ENCODE assay signal across 12 cellular contexts in genomic region chr2:25367296-25367695, GRCh38. TPM values are rescaled to one million over a fixed set of nuclear protein-coding genes. Genes with fewer than 3 reads are reported as not detected.
DNase-seq lines count a peak whose midpoint lies in the region; ATAC-seq and TF ChIP-seq lines count a peak whose summit lies in the region.
"Had no signal": no experiment of that assay in that cellular context is flagged by ENCODE, and none has a peak within 500 bp of the region (broad histone marks: within the 10 kb centered on the region; RNA-seq: fewer than 3 reads in every experiment).

No MANE protein-coding gene starts in this region.

- no peaks in the 10 kb centered on the region for H3K9me3 Mint-ChIP-seq in chondrocyte (ENCODE audit: low read depth)
- H3K9me3 Mint-ChIP-seq: CD8-positive, alpha-beta T cell had no signal

- intact Hi-C loops in posterior vena cava (cut with DNase I) = loop anchor here in 1 of 2 donors (10.0 kb wide), 1 partner anchor 158 kb away; no protein-coding TSS in a partner anchor

- no peak for ATAC-seq in GM18858 (IDR thresholded peaks at IDR 0.05; ENCODE audit: unreplicated experiment)
- ATAC-seq: CD8-positive, alpha-beta T cell had no signal

- no peaks in the 10 kb centered on the region for H3K27me3 Mint-ChIP-seq in chondrocyte (ENCODE audit: low read depth)
- H3K27me3 Mint-ChIP-seq: B cell had no signal

- peaks cover 3% of the 10 kb centered on the region for H3K4me1 Mint-ChIP-seq in chondrocyte (ENCODE audit: low read depth)

- H3K36me3 Mint-ChIP-seq in chondrocyte (ENCODE audit: low read depth) = no peaks in the 10 kb centered on the region

- no peak overlapping the region for H3K27ac Mint-ChIP-seq in chondrocyte (ENCODE audit: unreplicated experiment)
- H3K27ac Mint-ChIP-seq: B cell; CD8-positive, alpha-beta T cell had no signal

- no peak for TF ChIP-seq CTCF in chondrocyte (IDR thresholded peaks at IDR 0.05)

- peak; percentile 50 for DNase-seq in G401 (ENCODE audit: low spot score)
- peak; percentile 14 for DNase-seq in RPMI7951 (ENCODE audit: low read depth)
- peak; percentile 42 for DNase-seq in chondrocyte (ENCODE audit: low spot score)
- peak; percentile 67 for DNase-seq in posterior vena cava (ENCODE audit: low spot score)
- no peak for DNase-seq in NCI-H2196 (lab: John Stamatoyannopoulos, UW; ENCODE audit: unreplicated experiment)
- DNase-seq in GOT3 (lab: John Stamatoyannopoulos, UW) = no peak
- DNase-seq in activated effector memory CD4-positive, alpha-beta T cell treated with anti-CD3 and anti-CD28 coated beads, Interleukin-2, amount 50 U/mL, for 16 hours = no peak
- DNase-seq: Calu3; CD8-positive, alpha-beta T cell; DMS79 treated with DMSO at 0.1 percent for 48 hours had no signal

- no peak overlapping the region for H3K4me3 Mint-ChIP-seq in chondrocyte (ENCODE audit: unreplicated experiment)
- H3K4me3 Mint-ChIP-seq: B cell; CD8-positive, alpha-beta T cell had no signal

- in situ Hi-C loops in G401 (cut with HindIII; ENCODE audit: low sequenced_read_pairs) = no loop called here

RNA-seq across cellular contexts. Expression of gene DNMT3A, which starts 25.6 kb away (rescaled TPM):
- 11.5 and 11.8 TPM in 2 replicates for total RNA-seq in G401 (2014; rRNA removed; shearing (Covaris generic))
- 1.4 and 2.3 TPM in 2 replicates for total RNA-seq in RPMI7951 (2014; rRNA removed; shearing (Covaris generic))
- 43.9 to 56.7 TPM (median 45.4 TPM) in 3 replicates for total RNA-seq in chondrocyte
- 10 to 100 TPM; 25.9 to 26.3 TPM for total RNA-seq in posterior vena cava

Comparison
In these comparisons a context has a peak if more than half of its experiments do, and no peak if none do; other contexts are left out.
1. DNase-seq: peak in G401 (single experiment), RPMI7951 (single experiment), chondrocyte (single experiment) and posterior vena cava (single experiment); none in NCI-H2196 (single experiment), GOT3 (single experiment) and activated effector memory CD4-positive, alpha-beta T cell treated with anti-CD3 and anti-CD28 coated beads, Interleukin-2, amount 50 U/mL, for 16 hours (single experiment).